Comparison of ENCODE assay signal across 21 cellular contexts in the genomic region with DNA sequence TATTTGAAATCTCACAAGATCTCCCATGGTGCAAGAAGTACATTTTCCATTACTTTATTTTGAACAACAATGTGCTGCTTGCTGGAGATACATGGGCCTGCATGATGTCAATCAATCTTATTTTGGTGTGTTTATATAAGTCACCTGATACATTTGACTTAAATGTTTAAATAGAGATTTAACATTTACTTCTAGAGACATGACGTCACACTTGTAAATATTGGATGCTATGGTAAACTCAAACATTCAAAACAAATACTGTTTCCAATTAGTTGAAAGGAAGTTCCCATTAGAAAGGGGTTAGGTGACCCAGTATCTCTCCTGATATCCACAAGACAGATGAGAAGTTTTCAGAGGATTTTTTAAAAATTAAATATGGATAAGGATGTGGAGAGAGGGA.
"Had no signal": no experiment of that assay in that cellular context is flagged by ENCODE, and none has a peak within 500 bp of the region (broad histone marks: within the 10 kb centered on the region; RNA-seq: fewer than 3 reads in every experiment).

No MANE protein-coding gene starts in this region.

- H3K9me3 Mint-ChIP-seq: activated naive CD4-positive, alpha-beta T cell treated with anti-CD3 and anti-CD28 coated beads, Interleukin-2, amount 50 U/mL, for 24 hours; dendritic cell treated with granulocyte-macrophage colony-stimulating factor and Interleukin-4, amounts not matched to agents 40 ng/mL and 50 ng/mL, for 4 days; neural crest cell; stimulated activated memory B cell treated with anti-CD40 and anti-IgM and Interleukin-4, amounts not matched to agents 10 μg/mL and 1 μg/mL and 100 μg/mL, for 72 hours had no signal

- H3K36me3 Mint-ChIP-seq: activated naive CD4-positive, alpha-beta T cell treated with anti-CD3 and anti-CD28 coated beads, Interleukin-2, amount 50 U/mL, for 24 hours; naive thymus-derived CD4-positive, alpha-beta T cell; stimulated activated memory B cell treated with anti-CD40 and anti-IgM and Interleukin-4, amounts not matched to agents 10 μg/mL and 1 μg/mL and 100 μg/mL, for 72 hours had no signal

- H3K4me3 ChIP-seq: ascending aorta, sigmoid colon, smooth muscle cell, stomach, transverse colon, vagina had no signal

- ATAC-seq: left lobe of liver; naive thymus-derived CD4-positive, alpha-beta T cell; stimulated activated memory B cell treated with anti-CD40 and anti-IgM and Interleukin-4, amounts not matched to agents 10 μg/mL and 1 μg/mL and 100 μg/mL, for 72 hours had no signal

- H3K27ac Mint-ChIP-seq: activated naive CD4-positive, alpha-beta T cell treated with anti-CD3 and anti-CD28 coated beads, Interleukin-2, amount 50 U/mL, for 24 hours; dendritic cell treated with granulocyte-macrophage colony-stimulating factor and Interleukin-4, amounts not matched to agents 40 ng/mL and 50 ng/mL, for 4 days; naive thymus-derived CD4-positive, alpha-beta T cell; stimulated activated memory B cell treated with anti-CD40 and anti-IgM and Interleukin-4, amounts not matched to agents 10 μg/mL and 1 μg/mL and 100 μg/mL, for 72 hours had no signal

- H3K27ac ChIP-seq: ascending aorta, brain microvascular endothelial cell, sigmoid colon, stomach, transverse colon, vagina had no signal

- DNase-seq: activated CD4-positive, alpha-beta T cell treated with anti-CD3 and anti-CD28 coated beads for 1 hour; activated CD4-positive, alpha-beta T cell treated with anti-CD3 and anti-CD28 coated beads, Interleukin-2, amount 50 U/mL, for 1 hour; activated gamma-delta T cell treated with Interleukin-2 at 50 U/mL for 16 hours; activated T-cell treated with anti-CD3 and anti-CD28 coated beads, Interleukin-2, amount 50 U/mL, for 1 hour; caudate nucleus; effector CD4-positive, alpha-beta T cell; naive thymus-derived CD4-positive, alpha-beta T cell; occipital lobe; sigmoid colon; stimulated activated CD4-positive, alpha-beta T cell treated with anti-CD3 and anti-CD28 coated beads, Interleukin-15, amount 100 ng/mL, for 24 hours; stomach; transverse colon had no signal
